In the genomic region with DNA sequence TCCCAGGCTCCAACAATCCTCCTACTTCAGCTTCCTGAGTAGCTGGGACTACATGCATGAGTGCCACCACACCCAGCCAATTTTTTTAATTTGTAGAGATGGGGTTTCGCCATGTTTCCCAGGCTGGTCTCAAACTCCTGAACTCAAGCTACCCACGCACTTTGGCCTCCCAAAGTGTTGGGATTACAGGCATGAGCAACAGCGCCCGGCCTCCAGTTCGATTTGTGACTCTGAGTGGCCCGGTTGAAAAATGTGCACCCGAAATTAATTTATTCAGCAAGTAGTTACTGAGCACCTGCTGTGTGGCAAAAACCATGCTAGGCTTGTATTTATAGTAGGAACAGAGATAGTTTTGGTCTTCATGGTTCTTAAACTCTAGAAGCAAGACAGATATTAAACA, we compare ENCODE assay signal across 17 cellular contexts. TPM values are rescaled to one million over a fixed set of nuclear protein-coding genes. Genes with fewer than 3 reads are reported as not detected.
DNase-seq lines count a peak whose midpoint lies in the region; ATAC-seq and TF ChIP-seq lines count a peak whose summit lies in the region.
"Had no signal": no experiment of that assay in that cellular context is flagged by ENCODE, and none has a peak within 500 bp of the region (broad histone marks: within the 10 kb centered on the region; RNA-seq: fewer than 3 reads in every experiment).

No MANE protein-coding gene starts in this region.

- DNase-seq in activated CD8-positive, alpha-beta memory T cell treated with anti-CD3 and anti-CD28 coated beads for 24 hours, result peak; percentile 30
- DNase-seq in activated CD8-positive, alpha-beta memory T cell treated with anti-CD3 and anti-CD28 coated beads, Interleukin-2, amount 10 ng/mL, durations not matched to agents 7 days and 5 days, result no peak
- no peak for DNase-seq in dorsolateral prefrontal cortex
- DNase-seq in sciatic nerve (ENCODE audit: low spot score), result peak; percentile 31
- peak; percentile 32 for DNase-seq in type B pancreatic cell (ENCODE audit: extremely low spot score, unreplicated experiment)
- DNase-seq in endodermal cell, result no peak
- no peak for DNase-seq in NCI-H2171 (lab: John Stamatoyannopoulos, UW)
- DNase-seq: COR-L47, DMS153, DMS79 treated with DMSO at 0.1 percent for 48 hours, EL, GM23248, H7 had no signal

- peaks cover 51% of the 10 kb centered on the region for H3K4me1 Mint-ChIP-seq in activated CD8-positive, alpha-beta memory T cell treated with anti-CD3 and anti-CD28 coated beads, Interleukin-2, amount 10 ng/mL, durations not matched to agents 7 days and 5 days
- H3K4me1 Mint-ChIP-seq in type B pancreatic cell (ENCODE audit: unreplicated experiment) (peaks cover 18% of the 10 kb centered on the region), endodermal cell (peaks cover 16% of the 10 kb centered on the region)

- peaks cover 16% of the 10 kb centered on the region for H3K36me3 ChIP-seq in endodermal cell (ENCODE audit: control insufficient read depth, insufficient read depth, low read length)

- no peak overlapping the region for H3K4me3 Mint-ChIP-seq in activated CD8-positive, alpha-beta memory T cell treated with anti-CD3 and anti-CD28 coated beads, Interleukin-2, amount 10 ng/mL, durations not matched to agents 7 days and 5 days
- no peak overlapping the region for H3K4me3 Mint-ChIP-seq in type B pancreatic cell
- H3K4me3 Mint-ChIP-seq in endodermal cell, result no peak overlapping the region
- H3K4me3 Mint-ChIP-seq: CD14-positive monocyte; CD8-positive, alpha-beta T cell had no signal

- H3K27ac Mint-ChIP-seq in activated CD8-positive, alpha-beta memory T cell treated with anti-CD3 and anti-CD28 coated beads, Interleukin-2, amount 10 ng/mL, durations not matched to agents 7 days and 5 days, result no peak overlapping the region
- H3K27ac Mint-ChIP-seq in type B pancreatic cell (no peak overlapping the region), endodermal cell (no peak overlapping the region)
- H3K27ac Mint-ChIP-seq: CD14-positive monocyte; CD8-positive, alpha-beta T cell had no signal

- no peak overlapping the region for H3K9ac ChIP-seq in endodermal cell (ENCODE audit: extremely low read depth, low read length, poor library complexity, severe bottlenecking)
- H3K9ac ChIP-seq: GM23248 had no signal

- H3K4me3 ChIP-seq in dorsolateral prefrontal cortex (no peak overlapping the region), endodermal cell (ENCODE audit: low read length) (no peak overlapping the region)
- H3K4me3 ChIP-seq: GM23248 had no signal

- H3K27me3 Mint-ChIP-seq in activated CD8-positive, alpha-beta memory T cell treated with anti-CD3 and anti-CD28 coated beads, Interleukin-2, amount 10 ng/mL, durations not matched to agents 7 days and 5 days, result no peaks in the 10 kb centered on the region
- no peaks in the 10 kb centered on the region for H3K27me3 Mint-ChIP-seq in type B pancreatic cell
- no peaks in the 10 kb centered on the region for H3K27me3 Mint-ChIP-seq in endodermal cell (ENCODE audit: insufficient read depth)

- CTCF ChIA-PET in activated CD8-positive, alpha-beta memory T cell treated with anti-CD3 and anti-CD28 coated beads, Interleukin-2, amount 10 ng/mL, durations not matched to agents 7 days and 5 days (lab: Charles Lee), result interaction anchor here (1.5 to 2.9 kb wide), 5 partner anchors 12 to 114 kb away, joined by 4 to 11 read pairs (median 4); no protein-coding TSS in a partner anchor

- H3K27me3 ChIP-seq in dorsolateral prefrontal cortex (no peaks in the 10 kb centered on the region), endodermal cell (ENCODE audit: control insufficient read depth, insufficient read depth, low read length, poor library complexity, severe bottlenecking) (no peaks in the 10 kb centered on the region)

- peaks cover 41% of the 10 kb centered on the region for H3K36me3 Mint-ChIP-seq in activated CD8-positive, alpha-beta memory T cell treated with anti-CD3 and anti-CD28 coated beads, Interleukin-2, amount 10 ng/mL, durations not matched to agents 7 days and 5 days
- H3K36me3 Mint-ChIP-seq in type B pancreatic cell (peaks cover 20% of the 10 kb centered on the region), endodermal cell (ENCODE audit: low read depth) (peaks cover 15% of the 10 kb centered on the region)

- no peaks in the 10 kb centered on the region for H3K4me1 ChIP-seq in endodermal cell (ENCODE audit: control insufficient read depth, insufficient read depth, low read length)

- no peaks in the 10 kb centered on the region for H3K9me3 Mint-ChIP-seq in activated CD8-positive, alpha-beta memory T cell treated with anti-CD3 and anti-CD28 coated beads, Interleukin-2, amount 10 ng/mL, durations not matched to agents 7 days and 5 days (ENCODE audit: low read depth)
- no peaks in the 10 kb centered on the region for H3K9me3 Mint-ChIP-seq in type B pancreatic cell
- H3K9me3 Mint-ChIP-seq in endodermal cell, result no peaks in the 10 kb centered on the region
- H3K9me3 Mint-ChIP-seq: CD14-positive monocyte; CD8-positive, alpha-beta T cell had no signal

- WGBS in endodermal cell (ENCODE audit: insufficient coverage in 1 of 2, insufficient read length in 1 of 2), 2 experiments, result 86 to 96% methylated on average over 4 to 7 of the region's 7 CpGs

- H3K27ac ChIP-seq in dorsolateral prefrontal cortex (peak overlapping the region in 48 of 59 donors; percentile 12 to 99 (median 89)), endodermal cell (ENCODE audit: low read depth, low read length) (no peak overlapping the region)
- H3K27ac ChIP-seq: 22Rv1, GM23248 had no signal

- TF ChIP-seq CTCF in dorsolateral prefrontal cortex (IDR thresholded peaks at IDR 0.05 in 54 of 56, conservative IDR thresholded peaks at IDR 0.05 in 2 of 56; ENCODE audit: low read depth in 1 of 56, partially characterized antibody in 56 of 56) (no peak), type B pancreatic cell (conservative IDR thresholded peaks at IDR 0.05) (no peak), endodermal cell (conservative IDR thresholded peaks at IDR 0.05) (no peak)

- intact Hi-C loops in dorsolateral prefrontal cortex (cut with DNase I) (no loop called here), sciatic nerve (cut with DNase I) (no loop called here)

- H3K9me3 ChIP-seq in endodermal cell (ENCODE audit: control insufficient read depth, low read length), result no peaks in the 10 kb centered on the region

- ATAC-seq in activated CD8-positive, alpha-beta memory T cell treated with anti-CD3 and anti-CD28 coated beads, Interleukin-2, amount 10 ng/mL, durations not matched to agents 7 days and 5 days, result no peak
- ATAC-seq in sciatic nerve, result no peak
- no peak for ATAC-seq in HG03095 (IDR thresholded peaks at IDR 0.05; ENCODE audit: unreplicated experiment)
- ATAC-seq: CD8-positive, alpha-beta T cell had no signal

RNA-seq across cellular contexts. Expression of gene MVB12B, which starts 58.3 kb away (rescaled TPM):
- total RNA-seq in activated CD8-positive, alpha-beta memory T cell treated with anti-CD3 and anti-CD28 coated beads, Interleukin-2, amount 10 ng/mL, durations not matched to agents 7 days and 5 days, result 10 to 100 TPM; 39.2 to 57.0 TPM
- total RNA-seq in dorsolateral prefrontal cortex (100 to 1,000 TPM in 23 of 120 experiments, 10 to 100 TPM in 97; 43.4 to 233 (median 75.7) TPM), sciatic nerve (65.7 TPM), type B pancreatic cell (ENCODE audit: low replicate concordance) (11.4 and 26.1 TPM in 2 replicates), endodermal cell (10 to 100 TPM; 18.6 to 19.7 TPM)
- polyA plus RNA-seq in endodermal cell (2013, experiment 1 of 2), result 27.4 TPM
- 24.8 TPM for polyA plus RNA-seq in endodermal cell (2013, experiment 2 of 2)

Comparison
In these comparisons a context has a peak if more than half of its experiments do, and no peak if none do; other contexts are left out.
1. DNase-seq: peak in activated CD8-positive, alpha-beta memory T cell treated with anti-CD3 and anti-CD28 coated beads for 24 hours (single experiment), sciatic nerve (single experiment) and type B pancreatic cell (single experiment); none in activated CD8-positive, alpha-beta memory T cell treated with anti-CD3 and anti-CD28 coated beads, Interleukin-2, amount 10 ng/mL, durations not matched to agents 7 days and 5 days (single experiment), dorsolateral prefrontal cortex (0 of 10), endodermal cell (single experiment) and NCI-H2171 (single experiment).